Comparison of ENCODE assay signal across 13 cellular contexts in genomic region chr14:104096751-104097700, GRCh38. TPM values are rescaled to one million over a fixed set of nuclear protein-coding genes. Genes with fewer than 3 reads are reported as not detected.
DNase-seq lines count a peak whose midpoint lies in the region; ATAC-seq and TF ChIP-seq lines count a peak whose summit lies in the region.
"Had no signal": no experiment of that assay in that cellular context is flagged by ENCODE, and none has a peak within 500 bp of the region (broad histone marks: within the 10 kb centered on the region; RNA-seq: fewer than 3 reads in every experiment).

No MANE protein-coding gene starts in this region.

- no peak for TF ChIP-seq POLR2A in testis (IDR thresholded peaks at IDR 0.05)

- POLR2A ChIA-PET in CD8-positive, alpha-beta T cell (lab: Charles Lee), result no interaction called here

- no peak for ATAC-seq in lower lobe of right lung
- ATAC-seq in T-helper 17 cell, result no peak
- no peak for ATAC-seq in CD8-positive, alpha-beta T cell
- ATAC-seq: left lung had no signal

- CTCF ChIA-PET in CD8-positive, alpha-beta T cell (lab: Charles Lee), result interaction anchor here (1.0 to 1.3 kb wide), 2 partner anchors 467 to 468 kb away, joined by 3 read pairs; no protein-coding TSS in a partner anchor

- 80 to 84% methylated on average over 7 to 25 of the region's 25 CpGs for WGBS in testis, 2 donors

- H3K36me3 ChIP-seq in H7 (replicated peaks; ENCODE audit: control insufficient read depth, insufficient read depth, low read length) (no peaks in the 10 kb centered on the region), lower lobe of right lung (no peaks in the 10 kb centered on the region), testis (ENCODE audit: low read depth, missing control alignments) (no peaks in the 10 kb centered on the region)
- no peaks in the 10 kb centered on the region for H3K36me3 ChIP-seq in CD8-positive, alpha-beta T cell (ENCODE audit: insufficient read depth, low read length)
- H3K36me3 ChIP-seq: left lung had no signal

- H3K27ac ChIP-seq in lower lobe of right lung (no peak overlapping the region), testis (no peak overlapping the region)
- no peak overlapping the region for H3K27ac ChIP-seq in CD8-positive, alpha-beta T cell (ENCODE audit: low read depth, low read length)
- H3K27ac ChIP-seq: left lung had no signal

- in situ Hi-C loops in SK-MEL-5 (cut with HindIII; ENCODE audit: low pct_unique_long_range_greater_than_20kb, low sequenced_read_pairs), result no loop called here

- DNase-seq in AG09309 (ENCODE audit: low read depth) (no peak), H7 (peak; percentile 85), SK-MEL-5 (ENCODE audit: low read depth, low spot score) (peak; percentile 32), lower lobe of right lung (peak; percentile 28), testis (no peak), glomerular visceral epithelial cell (ENCODE audit: extremely low spot score) (no peak), T-helper 17 cell (no peak)
- no peak for DNase-seq in CD8-positive, alpha-beta T cell
- DNase-seq: activated CD4-positive, alpha-beta T cell treated with anti-CD3 and anti-CD28 coated beads, Interleukin-2, amount 50 U/mL, for 48 hours; activated gamma-delta T cell; CD4-positive, CD25-positive, alpha-beta regulatory T cell had no signal

- H3K4me3 ChIP-seq in AG09309 (ENCODE audit: control insufficient read depth, low read depth, low read length), result no peak overlapping the region
- H3K4me3 ChIP-seq in H7 (ENCODE audit: insufficient read depth, low read depth, low read length), result no peak overlapping the region
- H3K4me3 ChIP-seq in lower lobe of right lung, result no peak overlapping the region
- H3K4me3 ChIP-seq in testis, result no peak overlapping the region
- H3K4me3 ChIP-seq in CD8-positive, alpha-beta T cell (ENCODE audit: low read depth, low read length), result no peak overlapping the region
- H3K4me3 ChIP-seq: left lung had no signal

- no peaks in the 10 kb centered on the region for H3K27me3 ChIP-seq in H7 (ENCODE audit: control insufficient read depth, insufficient read depth, low read length)
- peaks cover 20% of the 10 kb centered on the region for H3K27me3 ChIP-seq in lower lobe of right lung (ENCODE audit: low read depth)
- no peaks in the 10 kb centered on the region for H3K27me3 ChIP-seq in testis
- H3K27me3 ChIP-seq in CD8-positive, alpha-beta T cell (ENCODE audit: insufficient read depth, low read length), result no peaks in the 10 kb centered on the region

- no peak overlapping the region for H3K4me3 Mint-ChIP-seq in T-helper 17 cell
- no peak overlapping the region for H3K4me3 Mint-ChIP-seq in CD8-positive, alpha-beta T cell
- H3K4me3 Mint-ChIP-seq: brain; CD4-positive, CD25-positive, alpha-beta regulatory T cell had no signal

- no peaks in the 10 kb centered on the region for H3K9me3 Mint-ChIP-seq in CD8-positive, alpha-beta T cell
- H3K9me3 Mint-ChIP-seq: CD4-positive, CD25-positive, alpha-beta regulatory T cell had no signal

- H3K9me3 ChIP-seq in lower lobe of right lung, result no peaks in the 10 kb centered on the region
- H3K9me3 ChIP-seq in testis, result no peaks in the 10 kb centered on the region
- no peaks in the 10 kb centered on the region for H3K9me3 ChIP-seq in T-helper 17 cell (ENCODE audit: control insufficient read depth, low read length, poor library complexity, severe bottlenecking)
- no peaks in the 10 kb centered on the region for H3K9me3 ChIP-seq in CD8-positive, alpha-beta T cell (ENCODE audit: low read length)
- H3K9me3 ChIP-seq: left lung had no signal

- peaks cover 10% of the 10 kb centered on the region for H3K4me1 ChIP-seq in lower lobe of right lung
- no peaks in the 10 kb centered on the region for H3K4me1 ChIP-seq in testis
- peaks cover 8% of the 10 kb centered on the region for H3K4me1 ChIP-seq in CD8-positive, alpha-beta T cell (ENCODE audit: insufficient read depth, low read length)

- peaks cover 4% of the 10 kb centered on the region for H3K27me3 Mint-ChIP-seq in T-helper 17 cell
- peaks cover 6% of the 10 kb centered on the region for H3K27me3 Mint-ChIP-seq in CD8-positive, alpha-beta T cell (ENCODE audit: low read depth)
- H3K27me3 Mint-ChIP-seq: CD4-positive, CD25-positive, alpha-beta regulatory T cell had no signal

- H3K4me1 Mint-ChIP-seq in T-helper 17 cell, result peaks cover 6% of the 10 kb centered on the region
- H3K4me1 Mint-ChIP-seq in CD8-positive, alpha-beta T cell (ENCODE audit: low read depth), result peaks cover 5% of the 10 kb centered on the region

- intact Hi-C loops in lower lobe of right lung (cut with DNase I) (no loop called here), testis (cut with DNase I; ENCODE audit: low total_unique reads) (no loop called here)
- intact Hi-C loops in CD8-positive, alpha-beta T cell (cut with DNase I, micrococcal nuclease), result no loop called here

- H3K27ac Mint-ChIP-seq in T-helper 17 cell, result no peak overlapping the region
- H3K27ac Mint-ChIP-seq in CD8-positive, alpha-beta T cell, result no peak overlapping the region
- H3K27ac Mint-ChIP-seq: brain; CD4-positive, CD25-positive, alpha-beta regulatory T cell had no signal

- TF ChIP-seq CTCF in AG09309 (IDR thresholded peaks at IDR 0.05; ENCODE audit: control insufficient read depth, insufficient read depth, low read depth, low read length, missing control alignments) (peak; percentile 18), lower lobe of right lung (IDR thresholded peaks at IDR 0.05) (no peak), testis (IDR thresholded peaks at IDR 0.05) (no peak)
- no peak for TF ChIP-seq CTCF in CD8-positive, alpha-beta T cell (IDR thresholded peaks at IDR 0.05)

- H3K36me3 Mint-ChIP-seq in T-helper 17 cell (ENCODE audit: low read depth), result no peaks in the 10 kb centered on the region
- no peaks in the 10 kb centered on the region for H3K36me3 Mint-ChIP-seq in CD8-positive, alpha-beta T cell
- H3K36me3 Mint-ChIP-seq: brain; CD4-positive, CD25-positive, alpha-beta regulatory T cell had no signal

RNA-seq across cellular contexts. Expression of gene ASPG, which starts 11.5 kb away (rescaled TPM):
- 0.17 and 2.9 TPM in 2 replicates for total RNA-seq in H7 (2014; rRNA removed; shearing (Covaris generic))
- total RNA-seq in SK-MEL-5 (2014; rRNA removed; shearing (Covaris generic)), result 0.29 and 1.3 TPM in 2 replicates
- 0.02 and 0.27 TPM in 2 replicates for polyA plus RNA-seq in SK-MEL-5 (2015; cell fraction: cytosol; rRNA removed)
- 0.21 and 1.5 TPM in 2 replicates for polyA plus RNA-seq in SK-MEL-5 (2015; cell fraction: nucleus; rRNA removed)
- total RNA-seq in lower lobe of right lung (4.6 TPM), testis (1 to 10 TPM; 2.7 to 3.7 TPM), T-helper 17 cell (not detected)
- polyA plus RNA-seq in testis (ENCODE audit: insufficient read depth, low read depth, low replicate concordance), result 3.3 TPM
- total RNA-seq in CD8-positive, alpha-beta T cell, result not detected
- total RNA-seq: CD4-positive, CD25-positive, alpha-beta regulatory T cell had no signal
- polyA plus RNA-seq: CD4-positive, CD25-positive, alpha-beta regulatory T cell had no signal

RNA-seq across cellular contexts. Expression of gene KIF26A, which starts 41.4 kb away (rescaled TPM):
- total RNA-seq in H7 (2014; rRNA removed; shearing (Covaris generic)), result 59.2 and 61.0 TPM in 2 replicates
- 1.4 TPM in 2 replicates for total RNA-seq in SK-MEL-5 (2014; rRNA removed; shearing (Covaris generic))
- 3.2 and 5.2 TPM in 2 replicates for polyA plus RNA-seq in SK-MEL-5 (2015; cell fraction: cytosol; rRNA removed)
- 1.9 and 2.3 TPM in 2 replicates for polyA plus RNA-seq in SK-MEL-5 (2015; cell fraction: nucleus; rRNA removed)
- total RNA-seq in lower lobe of right lung, result 4.4 TPM
- total RNA-seq in testis, result 10 to 100 TPM; 18.3 to 21.2 TPM
- 5.6 TPM for polyA plus RNA-seq in testis (ENCODE audit: insufficient read depth, low read depth, low replicate concordance)
- total RNA-seq in T-helper 17 cell, result 1 to 10 TPM; 3.9 to 4.7 TPM
- under 1 TPM; 0.25 to 0.33 TPM for total RNA-seq in CD8-positive, alpha-beta T cell
- polyA plus RNA-seq: CD4-positive, CD25-positive, alpha-beta regulatory T cell had no signal

Comparison
In these comparisons a context has a peak if more than half of its experiments do, and no peak if none do; other contexts are left out.
1. DNase-seq: peak in H7 (single experiment), SK-MEL-5 (single experiment) and lower lobe of right lung (single experiment); none in AG09309 (single experiment), testis (single experiment), glomerular visceral epithelial cell (single experiment), T-helper 17 cell (0 of 3) and CD8-positive, alpha-beta T cell (0 of 7).